Comparison of ENCODE assay signal across 1 cellular context in the genomic region with DNA sequence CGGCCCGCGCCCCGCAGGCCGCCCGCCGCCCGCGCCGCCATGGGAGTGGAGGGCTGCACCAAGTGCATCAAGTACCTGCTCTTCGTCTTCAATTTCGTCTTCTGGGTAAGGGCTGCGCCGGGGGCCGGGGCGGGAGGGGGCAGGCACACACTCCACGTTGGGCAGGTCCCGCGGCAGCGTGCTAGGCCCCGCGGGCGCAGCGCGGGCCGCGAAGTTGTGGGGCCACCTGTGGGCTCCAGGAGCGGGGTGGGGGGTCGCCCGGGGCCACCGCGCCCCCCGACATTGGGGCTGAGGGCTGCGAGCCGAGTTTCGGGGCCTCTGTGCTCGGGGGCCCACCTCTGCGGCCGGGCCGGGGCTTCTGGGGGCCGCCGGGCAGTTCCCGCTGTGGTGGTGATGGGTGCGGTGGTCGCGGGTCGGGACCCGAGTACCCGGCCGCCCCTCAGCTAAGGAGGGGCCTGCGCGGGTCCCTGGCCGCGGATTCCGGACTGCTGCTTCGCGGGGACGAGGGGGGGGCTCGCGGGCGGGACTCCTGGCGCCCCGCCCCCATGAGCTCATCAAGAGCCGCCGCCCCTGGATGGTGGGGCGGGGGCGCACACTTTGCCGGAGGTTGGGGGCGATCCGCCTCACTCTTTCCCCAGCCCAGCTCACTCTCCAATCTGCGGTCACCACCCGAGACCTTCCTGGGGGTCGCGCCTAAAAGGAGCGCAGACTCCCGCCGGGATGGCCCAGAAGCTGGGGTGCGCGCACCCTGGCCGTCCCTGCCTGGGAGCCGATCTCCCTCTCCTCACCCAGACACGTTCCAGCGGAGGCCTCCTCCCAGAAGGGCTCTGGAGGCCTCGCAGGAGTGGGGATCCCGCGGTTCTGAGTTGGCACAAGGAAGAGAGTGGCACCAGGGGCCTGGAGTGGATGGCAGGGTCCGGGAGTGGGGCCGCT.
A peak's percentile ranks its signal among the peaks of the same experiment; 100 is the strongest.
TF ChIP-seq lines count a peak whose summit lies in the region.

No MANE protein-coding gene starts in this region.

TF ChIP-seq in HEK293, 187 proteins besides CTCF, POLR2A, EP300 and RAD21 (continued from another document and continues in another):
- TF ChIP-seq, protein P1, sequence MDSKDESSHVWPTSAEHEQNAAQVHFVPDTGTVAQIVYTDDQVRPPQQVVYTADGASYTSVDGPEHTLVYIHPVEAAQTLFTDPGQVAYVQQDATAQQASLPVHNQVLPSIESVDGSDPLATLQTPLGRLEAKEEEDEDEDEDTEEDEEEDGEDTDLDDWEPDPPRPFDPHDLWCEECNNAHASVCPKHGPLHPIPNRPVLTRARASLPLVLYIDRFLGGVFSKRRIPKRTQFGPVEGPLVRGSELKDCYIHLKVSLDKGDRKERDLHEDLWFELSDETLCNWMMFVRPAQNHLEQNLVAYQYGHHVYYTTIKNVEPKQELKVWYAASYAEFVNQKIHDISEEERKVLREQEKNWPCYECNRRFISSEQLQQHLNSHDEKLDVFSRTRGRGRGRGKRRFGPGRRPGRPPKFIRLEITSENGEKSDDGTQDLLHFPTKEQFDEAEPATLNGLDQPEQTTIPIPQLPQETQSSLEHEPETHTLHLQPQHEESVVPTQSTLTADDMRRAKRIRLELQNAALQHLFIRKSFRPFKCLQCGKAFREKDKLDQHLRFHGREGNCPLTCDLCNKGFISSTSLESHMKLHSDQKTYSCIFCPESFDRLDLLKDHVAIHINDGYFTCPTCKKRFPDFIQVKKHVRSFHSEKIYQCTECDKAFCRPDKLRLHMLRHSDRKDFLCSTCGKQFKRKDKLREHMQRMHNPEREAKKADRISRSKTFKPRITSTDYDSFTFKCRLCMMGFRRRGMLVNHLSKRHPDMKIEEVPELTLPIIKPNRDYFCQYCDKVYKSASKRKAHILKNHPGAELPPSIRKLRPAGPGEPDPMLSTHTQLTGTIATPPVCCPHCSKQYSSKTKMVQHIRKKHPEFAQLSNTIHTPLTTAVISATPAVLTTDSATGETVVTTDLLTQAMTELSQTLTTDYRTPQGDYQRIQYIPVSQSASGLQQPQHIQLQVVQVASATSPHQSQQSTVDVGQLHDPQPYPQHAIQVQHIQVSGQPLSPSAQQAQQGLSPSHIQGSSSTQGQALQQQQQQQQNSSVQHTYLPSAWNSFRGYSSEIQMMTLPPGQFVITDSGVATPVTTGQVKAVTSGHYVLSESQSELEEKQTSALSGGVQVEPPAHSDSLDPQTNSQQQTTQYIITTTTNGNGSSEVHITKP (tag by site-specific recombination; IDR thresholded peaks at IDR 0.05) = peak; percentile 84
- TF ChIP-seq SP7 (tag by site-specific recombination; IDR thresholded peaks at IDR 0.05) = no peak
- TF ChIP-seq ZNF394 (tag by site-specific recombination; IDR thresholded peaks at IDR 0.05; ENCODE audit: borderline replicate concordance) = no peak
- TF ChIP-seq ZIC2 (tag by site-specific recombination; IDR thresholded peaks at IDR 0.05) = no peak
- no peak for TF ChIP-seq ZNF501 (tag by site-specific recombination; IDR thresholded peaks at IDR 0.05)
- TF ChIP-seq, protein P2, sequence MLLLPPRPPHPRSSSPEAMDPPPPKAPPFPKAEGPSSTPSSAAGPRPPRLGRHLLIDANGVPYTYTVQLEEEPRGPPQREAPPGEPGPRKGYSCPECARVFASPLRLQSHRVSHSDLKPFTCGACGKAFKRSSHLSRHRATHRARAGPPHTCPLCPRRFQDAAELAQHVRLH (tag by site-specific recombination; IDR thresholded peaks at IDR 0.05) = no peak
- TF ChIP-seq KLF7 (tag by site-specific recombination; IDR thresholded peaks at IDR 0.05; ENCODE audit: borderline replicate concordance) = peak; percentile 76; the same call in 1 of the 2 replicates
- TF ChIP-seq, protein P3, sequence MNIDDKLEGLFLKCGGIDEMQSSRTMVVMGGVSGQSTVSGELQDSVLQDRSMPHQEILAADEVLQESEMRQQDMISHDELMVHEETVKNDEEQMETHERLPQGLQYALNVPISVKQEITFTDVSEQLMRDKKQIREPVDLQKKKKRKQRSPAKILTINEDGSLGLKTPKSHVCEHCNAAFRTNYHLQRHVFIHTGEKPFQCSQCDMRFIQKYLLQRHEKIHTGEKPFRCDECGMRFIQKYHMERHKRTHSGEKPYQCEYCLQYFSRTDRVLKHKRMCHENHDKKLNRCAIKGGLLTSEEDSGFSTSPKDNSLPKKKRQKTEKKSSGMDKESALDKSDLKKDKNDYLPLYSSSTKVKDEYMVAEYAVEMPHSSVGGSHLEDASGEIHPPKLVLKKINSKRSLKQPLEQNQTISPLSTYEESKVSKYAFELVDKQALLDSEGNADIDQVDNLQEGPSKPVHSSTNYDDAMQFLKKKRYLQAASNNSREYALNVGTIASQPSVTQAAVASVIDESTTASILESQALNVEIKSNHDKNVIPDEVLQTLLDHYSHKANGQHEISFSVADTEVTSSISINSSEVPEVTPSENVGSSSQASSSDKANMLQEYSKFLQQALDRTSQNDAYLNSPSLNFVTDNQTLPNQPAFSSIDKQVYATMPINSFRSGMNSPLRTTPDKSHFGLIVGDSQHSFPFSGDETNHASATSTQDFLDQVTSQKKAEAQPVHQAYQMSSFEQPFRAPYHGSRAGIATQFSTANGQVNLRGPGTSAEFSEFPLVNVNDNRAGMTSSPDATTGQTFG (tag by site-specific recombination; IDR thresholded peaks at IDR 0.05; ENCODE audit: borderline replicate concordance) = no peak
- TF ChIP-seq GLIS2 (tag by site-specific recombination; IDR thresholded peaks at IDR 0.05) = peak; percentile 77
- no peak for TF ChIP-seq ZFP37 (tag by site-specific recombination; IDR thresholded peaks at IDR 0.05)
- no peak for TF ChIP-seq GFI1B (tag by site-specific recombination; IDR thresholded peaks at IDR 0.05)
- TF ChIP-seq KLF9 (tag by site-specific recombination; IDR thresholded peaks at IDR 0.05; ENCODE audit: low read depth) = peak; percentile 79
- TF ChIP-seq, protein P4, sequence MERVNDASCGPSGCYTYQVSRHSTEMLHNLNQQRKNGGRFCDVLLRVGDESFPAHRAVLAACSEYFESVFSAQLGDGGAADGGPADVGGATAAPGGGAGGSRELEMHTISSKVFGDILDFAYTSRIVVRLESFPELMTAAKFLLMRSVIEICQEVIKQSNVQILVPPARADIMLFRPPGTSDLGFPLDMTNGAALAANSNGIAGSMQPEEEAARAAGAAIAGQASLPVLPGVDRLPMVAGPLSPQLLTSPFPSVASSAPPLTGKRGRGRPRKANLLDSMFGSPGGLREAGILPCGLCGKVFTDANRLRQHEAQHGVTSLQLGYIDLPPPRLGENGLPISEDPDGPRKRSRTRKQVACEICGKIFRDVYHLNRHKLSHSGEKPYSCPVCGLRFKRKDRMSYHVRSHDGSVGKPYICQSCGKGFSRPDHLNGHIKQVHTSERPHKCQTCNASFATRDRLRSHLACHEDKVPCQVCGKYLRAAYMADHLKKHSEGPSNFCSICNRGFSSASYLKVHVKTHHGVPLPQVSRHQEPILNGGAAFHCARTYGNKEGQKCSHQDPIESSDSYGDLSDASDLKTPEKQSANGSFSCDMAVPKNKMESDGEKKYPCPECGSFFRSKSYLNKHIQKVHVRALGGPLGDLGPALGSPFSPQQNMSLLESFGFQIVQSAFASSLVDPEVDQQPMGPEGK (tag by site-specific recombination; IDR thresholded peaks at IDR 0.05) = peak; percentile 79
- no peak for TF ChIP-seq ZNF561 (tag by site-specific recombination; IDR thresholded peaks at IDR 0.05; ENCODE audit: borderline replicate concordance)
- TF ChIP-seq KLF16 (tag by site-specific recombination; IDR thresholded peaks at IDR 0.05) = peak; percentile 47
- TF ChIP-seq SP3 (tag by site-specific recombination; IDR thresholded peaks at IDR 0.05) = peak; percentile 81
- TF ChIP-seq, protein P5, sequence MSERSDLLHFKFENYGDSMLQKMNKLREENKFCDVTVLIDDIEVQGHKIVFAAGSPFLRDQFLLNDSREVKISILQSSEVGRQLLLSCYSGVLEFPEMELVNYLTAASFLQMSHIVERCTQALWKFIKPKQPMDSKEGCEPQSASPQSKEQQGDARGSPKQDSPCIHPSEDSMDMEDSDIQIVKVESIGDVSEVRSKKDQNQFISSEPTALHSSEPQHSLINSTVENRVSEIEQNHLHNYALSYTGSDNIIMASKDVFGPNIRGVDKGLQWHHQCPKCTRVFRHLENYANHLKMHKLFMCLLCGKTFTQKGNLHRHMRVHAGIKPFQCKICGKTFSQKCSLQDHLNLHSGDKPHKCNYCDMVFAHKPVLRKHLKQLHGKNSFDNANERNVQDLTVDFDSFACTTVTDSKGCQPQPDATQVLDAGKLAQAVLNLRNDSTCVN (tag by site-specific recombination; optimal IDR thresholded peaks at IDR 0.05) = peak; percentile 88
- TF ChIP-seq ZNF701 (tag by site-specific recombination; IDR thresholded peaks at IDR 0.05) = no peak
- no peak for TF ChIP-seq ZNF202 (tag by site-specific recombination; IDR thresholded peaks at IDR 0.05; ENCODE audit: borderline replicate concordance)
- TF ChIP-seq ZBTB20 (tag by site-specific recombination; IDR thresholded peaks at IDR 0.05) = no peak
- TF ChIP-seq, protein P6, sequence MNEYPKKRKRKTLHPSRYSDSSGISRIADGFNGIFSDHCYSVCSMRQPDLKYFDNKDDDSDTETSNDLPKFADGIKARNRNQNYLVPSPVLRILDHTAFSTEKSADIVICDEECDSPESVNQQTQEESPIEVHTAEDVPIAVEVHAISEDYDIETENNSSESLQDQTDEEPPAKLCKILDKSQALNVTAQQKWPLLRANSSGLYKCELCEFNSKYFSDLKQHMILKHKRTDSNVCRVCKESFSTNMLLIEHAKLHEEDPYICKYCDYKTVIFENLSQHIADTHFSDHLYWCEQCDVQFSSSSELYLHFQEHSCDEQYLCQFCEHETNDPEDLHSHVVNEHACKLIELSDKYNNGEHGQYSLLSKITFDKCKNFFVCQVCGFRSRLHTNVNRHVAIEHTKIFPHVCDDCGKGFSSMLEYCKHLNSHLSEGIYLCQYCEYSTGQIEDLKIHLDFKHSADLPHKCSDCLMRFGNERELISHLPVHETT (tag by site-specific recombination; IDR thresholded peaks at IDR 0.05) = no peak
- TF ChIP-seq ZNF155 (tag by site-specific recombination; IDR thresholded peaks at IDR 0.05) = no peak
- no peak for TF ChIP-seq SETDB1 (IDR thresholded peaks at IDR 0.05; ENCODE audit: insufficient read length, low read length)
- TF ChIP-seq IKZF3 (tag by site-specific recombination; IDR thresholded peaks at IDR 0.05) = no peak
- no peak for TF ChIP-seq ZBTB48 (tag by site-specific recombination; IDR thresholded peaks at IDR 0.05)
- no peak for TF ChIP-seq ZNF837 (tag by site-specific recombination; IDR thresholded peaks at IDR 0.05)
- no peak for TF ChIP-seq ZNF19 (tag by site-specific recombination; IDR thresholded peaks at IDR 0.05; ENCODE audit: low read depth)
- no peak for TF ChIP-seq ZNF654 (tag by site-specific recombination; IDR thresholded peaks at IDR 0.05; ENCODE audit: low read depth)
- no peak for TF ChIP-seq ZNF792 (tag by site-specific recombination; IDR thresholded peaks at IDR 0.05)
- no peak for TF ChIP-seq ZNF174 (tag by site-specific recombination; IDR thresholded peaks at IDR 0.05)
- TF ChIP-seq, protein P7, sequence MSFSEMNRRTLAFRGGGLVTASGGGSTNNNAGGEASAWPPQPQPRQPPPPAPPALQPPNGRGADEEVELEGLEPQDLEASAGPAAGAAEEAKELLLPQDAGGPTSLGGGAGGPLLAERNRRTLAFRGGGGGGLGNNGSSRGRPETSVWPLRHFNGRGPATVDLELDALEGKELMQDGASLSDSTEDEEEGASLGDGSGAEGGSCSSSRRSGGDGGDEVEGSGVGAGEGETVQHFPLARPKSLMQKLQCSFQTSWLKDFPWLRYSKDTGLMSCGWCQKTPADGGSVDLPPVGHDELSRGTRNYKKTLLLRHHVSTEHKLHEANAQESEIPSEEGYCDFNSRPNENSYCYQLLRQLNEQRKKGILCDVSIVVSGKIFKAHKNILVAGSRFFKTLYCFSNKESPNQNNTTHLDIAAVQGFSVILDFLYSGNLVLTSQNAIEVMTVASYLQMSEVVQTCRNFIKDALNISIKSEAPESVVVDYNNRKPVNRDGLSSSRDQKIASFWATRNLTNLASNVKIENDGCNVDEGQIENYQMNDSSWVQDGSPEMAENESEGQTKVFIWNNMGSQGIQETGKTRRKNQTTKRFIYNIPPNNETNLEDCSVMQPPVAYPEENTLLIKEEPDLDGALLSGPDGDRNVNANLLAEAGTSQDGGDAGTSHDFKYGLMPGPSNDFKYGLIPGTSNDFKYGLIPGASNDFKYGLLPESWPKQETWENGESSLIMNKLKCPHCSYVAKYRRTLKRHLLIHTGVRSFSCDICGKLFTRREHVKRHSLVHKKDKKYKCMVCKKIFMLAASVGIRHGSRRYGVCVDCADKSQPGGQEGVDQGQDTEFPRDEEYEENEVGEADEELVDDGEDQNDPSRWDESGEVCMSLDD (tag by site-specific recombination; IDR thresholded peaks at IDR 0.05) = peak; percentile 77
- no peak for TF ChIP-seq ZNF416 (tag by site-specific recombination; IDR thresholded peaks at IDR 0.05)
- no peak for TF ChIP-seq ZNF114 (tag by site-specific recombination; IDR thresholded peaks at IDR 0.05)
- no peak for TF ChIP-seq TRIM28 (IDR thresholded peaks at IDR 0.05; ENCODE audit: borderline replicate concordance, low read length)
- TF ChIP-seq EGR2 (tag by site-specific recombination; IDR thresholded peaks at IDR 0.05; ENCODE audit: low read depth) = peak; percentile 44; the same call in 1 of the 2 replicates
- TF ChIP-seq, protein P8, sequence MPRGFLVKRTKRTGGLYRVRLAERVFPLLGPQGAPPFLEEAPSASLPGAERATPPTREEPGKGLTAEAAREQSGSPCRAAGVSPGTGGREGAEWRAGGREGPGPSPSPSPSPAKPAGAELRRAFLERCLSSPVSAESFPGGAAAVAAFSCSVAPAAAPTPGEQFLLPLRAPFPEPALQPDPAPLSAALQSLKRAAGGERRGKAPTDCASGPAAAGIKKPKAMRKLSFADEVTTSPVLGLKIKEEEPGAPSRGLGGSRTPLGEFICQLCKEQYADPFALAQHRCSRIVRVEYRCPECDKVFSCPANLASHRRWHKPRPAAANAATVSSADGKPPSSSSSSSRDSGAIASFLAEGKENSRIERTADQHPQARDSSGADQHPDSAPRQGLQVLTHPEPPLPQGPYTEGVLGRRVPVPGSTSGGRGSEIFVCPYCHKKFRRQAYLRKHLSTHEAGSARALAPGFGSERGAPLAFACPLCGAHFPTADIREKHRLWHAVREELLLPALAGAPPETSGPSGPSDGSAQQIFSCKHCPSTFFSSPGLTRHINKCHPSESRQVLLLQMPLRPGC (tag by site-specific recombination; IDR thresholded peaks at IDR 0.05) = no peak
- peak; percentile 91 for TF ChIP-seq KLF1 (tag by site-specific recombination; IDR thresholded peaks at IDR 0.05)
- 0 out of 2 replicates have a peak, but pooled peaks have one; percentile 13 for TF ChIP-seq ZBTB17 (tag by site-specific recombination; IDR thresholded peaks at IDR 0.05)
- peak; percentile 83 for TF ChIP-seq ZXDB (tag by site-specific recombination; IDR thresholded peaks at IDR 0.05)
- TF ChIP-seq, protein P9, sequence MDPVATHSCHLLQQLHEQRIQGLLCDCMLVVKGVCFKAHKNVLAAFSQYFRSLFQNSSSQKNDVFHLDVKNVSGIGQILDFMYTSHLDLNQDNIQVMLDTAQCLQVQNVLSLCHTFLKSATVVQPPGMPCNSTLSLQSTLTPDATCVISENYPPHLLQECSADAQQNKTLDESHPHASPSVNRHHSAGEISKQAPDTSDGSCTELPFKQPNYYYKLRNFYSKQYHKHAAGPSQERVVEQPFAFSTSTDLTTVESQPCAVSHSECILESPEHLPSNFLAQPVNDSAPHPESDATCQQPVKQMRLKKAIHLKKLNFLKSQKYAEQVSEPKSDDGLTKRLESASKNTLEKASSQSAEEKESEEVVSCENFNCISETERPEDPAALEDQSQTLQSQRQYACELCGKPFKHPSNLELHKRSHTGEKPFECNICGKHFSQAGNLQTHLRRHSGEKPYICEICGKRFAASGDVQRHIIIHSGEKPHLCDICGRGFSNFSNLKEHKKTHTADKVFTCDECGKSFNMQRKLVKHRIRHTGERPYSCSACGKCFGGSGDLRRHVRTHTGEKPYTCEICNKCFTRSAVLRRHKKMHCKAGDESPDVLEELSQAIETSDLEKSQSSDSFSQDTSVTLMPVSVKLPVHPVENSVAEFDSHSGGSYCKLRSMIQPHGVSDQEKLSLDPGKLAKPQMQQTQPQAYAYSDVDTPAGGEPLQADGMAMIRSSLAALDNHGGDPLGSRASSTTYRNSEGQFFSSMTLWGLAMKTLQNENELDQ (tag by site-specific recombination; IDR thresholded peaks at IDR 0.05; ENCODE audit: low read depth) = no peak
